In genomic region chr11:3732671-3733070, GRCh38 we compare ENCODE assay signal across 19 cellular contexts.
DNase-seq lines count a peak whose midpoint lies in the region; ATAC-seq, FAIRE-seq and TF ChIP-seq lines count a peak whose summit lies in the region.
"Had no signal": no experiment of that assay in that cellular context is flagged by ENCODE, and none has a peak within 500 bp of the region (broad histone marks: within the 10 kb centered on the region; RNA-seq: fewer than 3 reads in every experiment).

No MANE protein-coding gene starts in this region.

- peak overlapping the region in 3 of 59 donors; percentile 8 to 28 (median 17) for H3K4me3 ChIP-seq in dorsolateral prefrontal cortex
- no peak overlapping the region for H3K4me3 ChIP-seq in naive thymus-derived CD4-positive, alpha-beta T cell (ENCODE audit: low read length)
- H3K4me3 ChIP-seq: thoracic aorta had no signal

- no peaks in the 10 kb centered on the region for H3K27me3 ChIP-seq in dorsolateral prefrontal cortex
- H3K27me3 ChIP-seq in naive thymus-derived CD4-positive, alpha-beta T cell (ENCODE audit: control insufficient read depth in 2 of 2, insufficient read depth in 2 of 2, low read length in 2 of 2), result no peaks in the 10 kb centered on the region

- no peak overlapping the region for H3K4me3 Mint-ChIP-seq in naive thymus-derived CD4-positive, alpha-beta T cell
- H3K4me3 Mint-ChIP-seq: activated naive CD8-positive, alpha-beta T cell treated with anti-CD3 and anti-CD28 coated beads for 36 hours had no signal

- no peak for TF ChIP-seq POLR2A in GM12891 (IDR thresholded peaks at IDR 0.05; ENCODE audit: low read depth, low read length)

- no peaks in the 10 kb centered on the region for H3K9me3 Mint-ChIP-seq in naive thymus-derived CD4-positive, alpha-beta T cell
- H3K9me3 Mint-ChIP-seq: activated naive CD8-positive, alpha-beta T cell treated with anti-CD3 and anti-CD28 coated beads for 36 hours had no signal

- H3K27ac Mint-ChIP-seq in naive thymus-derived CD4-positive, alpha-beta T cell, result peak overlapping the region in 7 of 9 donors; percentile 13 to 91 (median 85)
- H3K27ac Mint-ChIP-seq: activated naive CD8-positive, alpha-beta T cell treated with anti-CD3 and anti-CD28 coated beads for 36 hours had no signal

- intact Hi-C loops in dorsolateral prefrontal cortex (cut with DNase I), result no loop called here
- intact Hi-C loops in naive thymus-derived CD4-positive, alpha-beta T cell (cut with micrococcal nuclease), result loop anchor here in 1 of 2 donors (5.0 kb wide), 1 partner anchor 340 kb away; no protein-coding TSS in a partner anchor
- intact Hi-C loops in posterior vena cava (cut with DNase I), result no loop called here

- H3K9me3 ChIP-seq in naive thymus-derived CD4-positive, alpha-beta T cell (ENCODE audit: control insufficient read depth in 2 of 3, low read length in 3 of 3), result no peaks in the 10 kb centered on the region
- H3K9me3 ChIP-seq: thoracic aorta had no signal

- H3K27ac ChIP-seq in dorsolateral prefrontal cortex, result peak overlapping the region in 39 of 59 donors; percentile 1 to 82 (median 52)
- no peak overlapping the region for H3K27ac ChIP-seq in naive thymus-derived CD4-positive, alpha-beta T cell (ENCODE audit: low read depth, low read length)
- H3K27ac ChIP-seq: thoracic aorta had no signal

- peaks cover 17 to 68% (median 35%) of the 10 kb centered on the region in 5 donors for H3K36me3 Mint-ChIP-seq in naive thymus-derived CD4-positive, alpha-beta T cell

- no peaks in the 10 kb centered on the region for H3K4me1 ChIP-seq in naive thymus-derived CD4-positive, alpha-beta T cell (ENCODE audit: control insufficient read depth in 2 of 2, insufficient read depth in 2 of 2, low read length in 2 of 2)

- DNase-seq in Ammon's horn (ENCODE audit: low spot score), result peak; percentile 40
- DNase-seq in GM12891 (ENCODE audit: insufficient read length, low spot score), result no peak
- DNase-seq in dorsolateral prefrontal cortex, result no peak
- DNase-seq in naive thymus-derived CD4-positive, alpha-beta T cell, result peak in 4 of 9 donors; percentile 2 to 15 (median 5)
- DNase-seq in COLO668 (lab: John Stamatoyannopoulos, UW; ENCODE audit: unreplicated experiment), result no peak
- DNase-seq in amygdala (lab: John Stamatoyannopoulos, UW), result no peak
- no peak for DNase-seq in posterior vena cava (ENCODE audit: low spot score)
- DNase-seq: activated CD4-positive, alpha-beta T cell treated with anti-CD3 and anti-CD28 coated beads, Interleukin-2, amount 50 U/mL, for 48 hours; activated naive CD8-positive, alpha-beta T cell treated with anti-CD3 and anti-CD28 coated beads for 36 hours; dermis blood vessel endothelial cell; NCI-H1417; NCI-H524 treated with DMSO at 0.1 percent for 48 hours; nucleus accumbens; right cardiac atrium; RPMI8226; stimulated activated CD4-positive, alpha-beta T cell treated with anti-CD3 and anti-CD28 coated beads, Interleukin-15, amount 100 ng/mL, for 24 hours had no signal

- peak; percentile 40 for FAIRE-seq in GM12891 (lab: Jason Lieb, UNC)
- FAIRE-seq: TTC549 had no signal

- TF ChIP-seq CTCF in dorsolateral prefrontal cortex (IDR thresholded peaks at IDR 0.05 in 54 of 56, conservative IDR thresholded peaks at IDR 0.05 in 2 of 56; ENCODE audit: low read depth in 1 of 56, partially characterized antibody in 56 of 56), result peak in 1 of 56 donors; percentile 17

- ATAC-seq in naive thymus-derived CD4-positive, alpha-beta T cell, result no peak
- ATAC-seq: right cardiac atrium, SK-N-SH treated with all-trans-retinoic acid at 6 μM for 48 hours had no signal

- H3K27me3 Mint-ChIP-seq in naive thymus-derived CD4-positive, alpha-beta T cell, result no peaks in the 10 kb centered on the region
- H3K27me3 Mint-ChIP-seq: activated naive CD8-positive, alpha-beta T cell treated with anti-CD3 and anti-CD28 coated beads for 36 hours had no signal

- H3K4me1 Mint-ChIP-seq in naive thymus-derived CD4-positive, alpha-beta T cell, result peaks cover 6 to 28% (median 21%) of the 10 kb centered on the region in 7 donors
- H3K4me1 Mint-ChIP-seq: activated naive CD8-positive, alpha-beta T cell treated with anti-CD3 and anti-CD28 coated beads for 36 hours had no signal

- H3K36me3 ChIP-seq in naive thymus-derived CD4-positive, alpha-beta T cell (ENCODE audit: control insufficient read depth in 2 of 3, insufficient read depth in 3 of 3, low read length in 3 of 3), result peaks cover 18 to 76% (median 35%) of the 10 kb centered on the region in 3 experiments

- CTCF ChIA-PET in naive thymus-derived CD4-positive, alpha-beta T cell (lab: Charles Lee), result no interaction called here

- POLR2A ChIA-PET in naive thymus-derived CD4-positive, alpha-beta T cell (lab: Charles Lee), result interaction anchor here (1.5 kb wide), 1 partner anchor 76 kb away, joined by 3 read pairs; no protein-coding TSS in a partner anchor

TF ChIP-seq in GM12891, 5 proteins besides CTCF, POLR2A, EP300 and RAD21:
- TF ChIP-seq SPI1 (IDR thresholded peaks at IDR 0.05; ENCODE audit: low read depth, low read length), result no peak
- TF ChIP-seq POLR2AphosphoS5 (IDR thresholded peaks at IDR 0.05; ENCODE audit: low read depth, low read length), result no peak
- TF ChIP-seq TAF1 (IDR thresholded peaks at IDR 0.05; ENCODE audit: low read depth, low read length), result no peak
- no peak for TF ChIP-seq PAX5 (IDR thresholded peaks at IDR 0.05; ENCODE audit: insufficient read depth, low read length, severe bottlenecking)
- no peak for TF ChIP-seq POU2F2 (IDR thresholded peaks at IDR 0.05; ENCODE audit: low read depth, low read length)
TF ChIP-seq in GM12891: peak in this region for 0.
